Comparison of ENCODE assay signal across 9 cellular contexts in the genomic region with DNA sequence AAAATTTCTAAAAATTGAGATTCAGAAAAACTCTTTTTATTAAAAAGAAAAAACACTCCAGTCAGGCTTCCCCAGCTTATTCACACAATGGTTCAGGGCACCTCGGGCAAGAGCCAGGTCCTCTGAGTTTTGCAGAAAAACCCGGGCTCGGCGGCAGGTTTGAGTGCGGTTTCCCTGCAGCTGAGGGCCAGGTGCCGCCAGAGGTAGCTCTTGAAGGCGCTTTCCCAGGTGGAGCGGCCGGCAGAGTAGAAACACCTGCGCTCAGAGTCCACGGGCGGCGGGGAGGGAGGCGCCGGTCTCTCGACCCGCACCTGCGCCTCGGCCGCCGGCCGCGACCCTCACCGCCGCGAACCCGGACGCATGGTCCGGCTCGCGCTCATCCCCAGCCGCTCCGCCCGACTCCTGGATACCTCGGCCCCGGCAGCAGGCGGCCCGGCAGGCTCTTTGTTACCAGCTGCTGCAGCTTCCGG. TPM values are rescaled to one million over a fixed set of nuclear protein-coding genes. Genes with fewer than 3 reads are reported as not detected.
DNase-seq lines count a peak whose midpoint lies in the region; ATAC-seq and TF ChIP-seq lines count a peak whose summit lies in the region.
"Had no signal": no experiment of that assay in that cellular context is flagged by ENCODE, and none has a peak within 500 bp of the region (broad histone marks: within the 10 kb centered on the region; RNA-seq: fewer than 3 reads in every experiment).

No MANE protein-coding gene starts in this region.

- no peak for TF ChIP-seq CTCF in AG04449 (IDR thresholded peaks at IDR 0.05; ENCODE audit: insufficient read depth, low read length, missing control alignments)

- H3K4me3 ChIP-seq in AG04449 (ENCODE audit: low read depth, low read length) = peak overlapping the region; percentile 91

- H3K4me3 Mint-ChIP-seq in activated T-helper 1 cell treated with anti-CD3 and anti-CD28 coated beads, Interleukin-12 subunit alpha, Interleukin-12 subunit beta, Interleukin-2, Interleukin-4 antibody, amounts not matched to agents 30 ng/mL and 10 ng/mL and 1 ng/mL, durations not matched to agents 14 hours and 24 hours and 36 hours = peak overlapping the region; percentile 91
- H3K4me3 Mint-ChIP-seq in immature natural killer cell = peak overlapping the region; percentile 95 to 99 (median 96)

- peak overlapping the region; percentile 94 for H3K27ac Mint-ChIP-seq in activated T-helper 1 cell treated with anti-CD3 and anti-CD28 coated beads, Interleukin-12 subunit alpha, Interleukin-12 subunit beta, Interleukin-2, Interleukin-4 antibody, amounts not matched to agents 30 ng/mL and 10 ng/mL and 1 ng/mL, durations not matched to agents 14 hours and 24 hours and 36 hours
- peak overlapping the region; percentile 96 to 99 (median 98) for H3K27ac Mint-ChIP-seq in immature natural killer cell

- ATAC-seq in GM18520 (IDR thresholded peaks at IDR 0.05; ENCODE audit: unreplicated experiment) (peak; percentile 19), HG03521 (IDR thresholded peaks at IDR 0.05; ENCODE audit: unreplicated experiment) (peak; percentile 27), HG03108 (IDR thresholded peaks at IDR 0.05; ENCODE audit: unreplicated experiment) (no peak)
- ATAC-seq in stimulated activated naive CD8-positive, alpha-beta T cell treated with anti-CD3 and anti-CD28 coated beads, Interleukin-15, Interleukin-2, amounts not matched to agents 100 U/mL and 50 U/mL, for 24 hours = peak; percentile 6

- H3K36me3 Mint-ChIP-seq in activated T-helper 1 cell treated with anti-CD3 and anti-CD28 coated beads, Interleukin-12 subunit alpha, Interleukin-12 subunit beta, Interleukin-2, Interleukin-4 antibody, amounts not matched to agents 30 ng/mL and 10 ng/mL and 1 ng/mL, durations not matched to agents 14 hours and 24 hours and 36 hours (ENCODE audit: low read depth) = peaks cover 13% of the 10 kb centered on the region
- peaks cover 0 to under 1% (median 0%) of the 10 kb centered on the region in 3 donors for H3K36me3 Mint-ChIP-seq in immature natural killer cell

- H3K27me3 Mint-ChIP-seq in activated T-helper 1 cell treated with anti-CD3 and anti-CD28 coated beads, Interleukin-12 subunit alpha, Interleukin-12 subunit beta, Interleukin-2, Interleukin-4 antibody, amounts not matched to agents 30 ng/mL and 10 ng/mL and 1 ng/mL, durations not matched to agents 14 hours and 24 hours and 36 hours (ENCODE audit: insufficient read depth) = no peaks in the 10 kb centered on the region
- H3K27me3 Mint-ChIP-seq in immature natural killer cell (ENCODE audit: low read depth in 3 of 3) = peaks cover 4 to 15% (median 11%) of the 10 kb centered on the region in 3 donors

- CTCF ChIA-PET in AG04449 (lab: Yijun Ruan, JAX) = interaction anchor here (0.5 to 3.6 kb wide), 5 partner anchors 10 to 575 kb away, joined by 3 to 16 read pairs (median 4); no protein-coding TSS in a partner anchor

- DNase-seq in AG04449 (ENCODE audit: low read depth, low spot score) (no peak), immature natural killer cell (no peak)
- no peak for DNase-seq in activated T-helper 1 cell treated with anti-CD3 and anti-CD28 coated beads, Interleukin-12 subunit alpha, Interleukin-12 subunit beta, Interleukin-2, Interleukin-4 antibody, amounts not matched to agents 30 ng/mL and 10 ng/mL and 1 ng/mL, durations not matched to agents 14 hours and 24 hours and 36 hours (ENCODE audit: low spot score)
- DNase-seq in stimulated activated naive CD8-positive, alpha-beta T cell treated with anti-CD3 and anti-CD28 coated beads, Interleukin-15, Interleukin-2, amounts not matched to agents 100 U/mL and 50 U/mL, for 24 hours = no peak
- DNase-seq in stimulated activated CD4-positive, alpha-beta T cell treated with anti-CD3 and anti-CD28 coated beads, Interleukin-4, amount 100 ng/mL, for 24 hours = no peak

- H3K9me3 Mint-ChIP-seq in activated T-helper 1 cell treated with anti-CD3 and anti-CD28 coated beads, Interleukin-12 subunit alpha, Interleukin-12 subunit beta, Interleukin-2, Interleukin-4 antibody, amounts not matched to agents 30 ng/mL and 10 ng/mL and 1 ng/mL, durations not matched to agents 14 hours and 24 hours and 36 hours = no peaks in the 10 kb centered on the region
- no peaks in the 10 kb centered on the region for H3K9me3 Mint-ChIP-seq in immature natural killer cell

- peaks cover 65% of the 10 kb centered on the region for H3K4me1 Mint-ChIP-seq in activated T-helper 1 cell treated with anti-CD3 and anti-CD28 coated beads, Interleukin-12 subunit alpha, Interleukin-12 subunit beta, Interleukin-2, Interleukin-4 antibody, amounts not matched to agents 30 ng/mL and 10 ng/mL and 1 ng/mL, durations not matched to agents 14 hours and 24 hours and 36 hours (ENCODE audit: low read depth)
- H3K4me1 Mint-ChIP-seq in immature natural killer cell = peaks cover 61 to 79% of the 10 kb centered on the region in 2 donors

- POLR2A ChIA-PET in AG04449 (lab: Yijun Ruan, JAX) = no interaction called here

- intact Hi-C loops in activated T-helper 1 cell treated with anti-CD3 and anti-CD28 coated beads, Interleukin-12 subunit alpha, Interleukin-12 subunit beta, Interleukin-2, Interleukin-4 antibody, amounts not matched to agents 30 ng/mL and 10 ng/mL and 1 ng/mL, durations not matched to agents 14 hours and 24 hours and 36 hours (cut with micrococcal nuclease) = loop anchor here (5.0 kb wide), 4 partner anchors 565 to 1980 kb away; a partner anchor contains a TSS

RNA-seq across cellular contexts. Expression of a gene that starts 0.4 kb away (rescaled TPM):
- total RNA-seq in activated T-helper 1 cell treated with anti-CD3 and anti-CD28 coated beads, Interleukin-12 subunit alpha, Interleukin-12 subunit beta, Interleukin-2, Interleukin-4 antibody, amounts not matched to agents 30 ng/mL and 10 ng/mL and 1 ng/mL, durations not matched to agents 14 hours and 24 hours and 36 hours = 92.9 and 103 TPM in 2 replicates
- polyA plus RNA-seq in immature natural killer cell = 10 to 100 TPM in 1 of 3 donors, 1 to 10 TPM in 2; 5.4 to 19.7 (median 6.8) TPM

RNA-seq across cellular contexts. Expression of a gene that starts 0.8 kb away (rescaled TPM):
- total RNA-seq in activated T-helper 1 cell treated with anti-CD3 and anti-CD28 coated beads, Interleukin-12 subunit alpha, Interleukin-12 subunit beta, Interleukin-2, Interleukin-4 antibody, amounts not matched to agents 30 ng/mL and 10 ng/mL and 1 ng/mL, durations not matched to agents 14 hours and 24 hours and 36 hours = 19.2 and 20.4 TPM in 2 replicates
- 10 to 100 TPM in 1 of 3 donors, 1 to 10 TPM in 2; 4.7 to 10.5 (median 9.5) TPM for polyA plus RNA-seq in immature natural killer cell

RNA-seq across cellular contexts. Expression of a gene that starts 46.8 kb away (rescaled TPM):
- not detected in 2 replicates for total RNA-seq in activated T-helper 1 cell treated with anti-CD3 and anti-CD28 coated beads, Interleukin-12 subunit alpha, Interleukin-12 subunit beta, Interleukin-2, Interleukin-4 antibody, amounts not matched to agents 30 ng/mL and 10 ng/mL and 1 ng/mL, durations not matched to agents 14 hours and 24 hours and 36 hours
- polyA plus RNA-seq in immature natural killer cell = not detected
- total RNA-seq: NCI-H460 had no signal
